ENCODE assay signal across 24 cellular contexts in genomic region chr6:87923389-87924050, GRCh38.
DNase-seq lines count a peak whose midpoint lies in the region; ATAC-seq, FAIRE-seq and TF ChIP-seq lines count a peak whose summit lies in the region.
"Had no signal": no experiment of that assay in that cellular context is flagged by ENCODE, and none has a peak within 500 bp of the region (broad histone marks: within the 10 kb centered on the region; RNA-seq: fewer than 3 reads in every experiment).

No MANE protein-coding gene starts in this region.

- H4K20me1 ChIP-seq in OCI-LY1 (ENCODE audit: insufficient read depth, low read length): no peaks in the 10 kb centered on the region

- no peaks in the 10 kb centered on the region for H3K36me3 Mint-ChIP-seq in memory B cell
- H3K36me3 Mint-ChIP-seq in stimulated activated naive B cell treated with anti-CD40 and anti-IgM and Interleukin-4, amounts not matched to agents 10 μg/mL and 1 μg/mL and 100 μg/mL, for 72 hours: no peaks in the 10 kb centered on the region
- H3K36me3 Mint-ChIP-seq: CD4-positive, CD25-positive, alpha-beta regulatory T cell had no signal

- peak overlapping the region; percentile 84 for H3K9ac ChIP-seq in OCI-LY1 (ENCODE audit: low read length)

- H3K4me1 Mint-ChIP-seq in memory B cell: peaks cover 53% of the 10 kb centered on the region
- peaks cover 69 to 91% of the 10 kb centered on the region in 2 donors for H3K4me1 Mint-ChIP-seq in stimulated activated naive B cell treated with anti-CD40 and anti-IgM and Interleukin-4, amounts not matched to agents 10 μg/mL and 1 μg/mL and 100 μg/mL, for 72 hours
- H3K4me1 Mint-ChIP-seq: CD4-positive, CD25-positive, alpha-beta regulatory T cell had no signal

- no peaks in the 10 kb centered on the region for H3K27me3 Mint-ChIP-seq in memory B cell
- H3K27me3 Mint-ChIP-seq in stimulated activated naive B cell treated with anti-CD40 and anti-IgM and Interleukin-4, amounts not matched to agents 10 μg/mL and 1 μg/mL and 100 μg/mL, for 72 hours: no peaks in the 10 kb centered on the region

- H3K27ac Mint-ChIP-seq in memory B cell: peak overlapping the region; percentile 81
- peak overlapping the region; percentile 99 for H3K27ac Mint-ChIP-seq in stimulated activated naive B cell treated with anti-CD40 and anti-IgM and Interleukin-4, amounts not matched to agents 10 μg/mL and 1 μg/mL and 100 μg/mL, for 72 hours
- H3K27ac Mint-ChIP-seq: T-helper 1 cell treated with Interleukin-12 subunit alpha and Interleukin-12 subunit beta and Interleukin-4 antibody, amounts not matched to agents 30 μg/mL and 1 μg/mL, for 36 hours had no signal

- H3K4me1 ChIP-seq in OCI-LY1 (ENCODE audit: insufficient read depth, low read length, severe bottlenecking): peaks cover 97% of the 10 kb centered on the region

- peak; percentile 76 for FAIRE-seq in GM19239 (lab: Jason Lieb, UNC)
- FAIRE-seq: G401.6, H1 had no signal

- H3K9me2 ChIP-seq in OCI-LY1 (ENCODE audit: low read depth, low read length): no peaks in the 10 kb centered on the region

- no peaks in the 10 kb centered on the region for H3K79me2 ChIP-seq in OCI-LY1 (ENCODE audit: insufficient read depth, low read length)

- peak overlapping the region; percentile 99 for H3K27ac ChIP-seq in OCI-LY1 (ENCODE audit: low read depth, low read length, poor library complexity, severe bottlenecking)
- H3K27ac ChIP-seq: PC-9, RWPE1 had no signal

- H3K36me3 ChIP-seq in OCI-LY1 (ENCODE audit: insufficient read depth, low read length): no peaks in the 10 kb centered on the region

- H3F3A ChIP-seq in OCI-LY1 (ENCODE audit: insufficient read depth, low read length): peaks cover 10% of the 10 kb centered on the region; the same call in 1 of the 2 replicates

- H2AFZ ChIP-seq in OCI-LY1 (ENCODE audit: low read length): no peak overlapping the region
- H2AFZ ChIP-seq: PC-9 had no signal

- peak overlapping the region; percentile 84 for H3K4me2 ChIP-seq in OCI-LY1 (ENCODE audit: low read length)
- H3K4me2 ChIP-seq: PC-9 had no signal

- H3K4me3 ChIP-seq in OCI-LY1 (ENCODE audit: low read depth, low read length, poor library complexity, severe bottlenecking): peak overlapping the region; percentile 19
- H3K4me3 ChIP-seq: PC-9 had no signal

- no peaks in the 10 kb centered on the region for H3K9me3 ChIP-seq in OCI-LY1 (ENCODE audit: low read length)

- peak overlapping the region; percentile 41 for H3K4me3 Mint-ChIP-seq in memory B cell
- peak overlapping the region in 1 of 2 donors; percentile 0 for H3K4me3 Mint-ChIP-seq in stimulated activated naive B cell treated with anti-CD40 and anti-IgM and Interleukin-4, amounts not matched to agents 10 μg/mL and 1 μg/mL and 100 μg/mL, for 72 hours
- H3K4me3 Mint-ChIP-seq: CD4-positive, CD25-positive, alpha-beta regulatory T cell; T-helper 1 cell treated with Interleukin-12 subunit alpha and Interleukin-12 subunit beta and Interleukin-4 antibody, amounts not matched to agents 30 μg/mL and 1 μg/mL, for 36 hours had no signal

- H3K9me3 Mint-ChIP-seq in memory B cell: no peaks in the 10 kb centered on the region
- peaks cover 0 to 3% of the 10 kb centered on the region in 2 donors for H3K9me3 Mint-ChIP-seq in stimulated activated naive B cell treated with anti-CD40 and anti-IgM and Interleukin-4, amounts not matched to agents 10 μg/mL and 1 μg/mL and 100 μg/mL, for 72 hours
- H3K9me3 Mint-ChIP-seq: CD4-positive, CD25-positive, alpha-beta regulatory T cell; T-helper 1 cell treated with Interleukin-12 subunit alpha and Interleukin-12 subunit beta and Interleukin-4 antibody, amounts not matched to agents 30 μg/mL and 1 μg/mL, for 36 hours had no signal

- TF ChIP-seq CTCF in OCI-LY1 (IDR thresholded peaks at IDR 0.05; ENCODE audit: low read length): no peak

- DNase-seq in GM19239 (ENCODE audit: insufficient read length, low spot score) (no peak), memory B cell (ENCODE audit: low spot score in 2 of 2) (no peak), hippocampal formation (lab: John Stamatoyannopoulos, UW) (no peak), NCI-H774 (lab: John Stamatoyannopoulos, UW) (no peak)
- DNase-seq in stimulated activated naive B cell treated with anti-CD40 and anti-IgM and Interleukin-4, amounts not matched to agents 10 μg/mL and 1 μg/mL and 100 μg/mL, for 72 hours: no peak
- DNase-seq: ACHN, COR-L47, DMS 273 treated with DMSO at 0.1 percent for 48 hours, DND-41, NCI-H1105, NCI-H2081, NCI-H446 treated with DMSO at 0.1 percent for 48 hours, NCI-H748 treated with DMSO at 0.1 percent for 48 hours, PC-9, SIG-M5 had no signal

- no peak for ATAC-seq in memory B cell (ENCODE audit: low read depth)
- no peak for ATAC-seq in stimulated activated naive B cell treated with anti-CD40 and anti-IgM and Interleukin-4, amounts not matched to agents 10 μg/mL and 1 μg/mL and 100 μg/mL, for 72 hours (replicated peaks)
- no peak for ATAC-seq in HG02852 (IDR thresholded peaks at IDR 0.05; ENCODE audit: unreplicated experiment)
- ATAC-seq in HG02588 (IDR thresholded peaks at IDR 0.05; ENCODE audit: unreplicated experiment): no peak
- ATAC-seq: SK-N-SH treated with all-trans-retinoic acid at 6 μM for 48 hours had no signal

- H3K27me3 ChIP-seq in OCI-LY1 (ENCODE audit: insufficient read depth, low read length): no peaks in the 10 kb centered on the region
